In the genomic region with DNA sequence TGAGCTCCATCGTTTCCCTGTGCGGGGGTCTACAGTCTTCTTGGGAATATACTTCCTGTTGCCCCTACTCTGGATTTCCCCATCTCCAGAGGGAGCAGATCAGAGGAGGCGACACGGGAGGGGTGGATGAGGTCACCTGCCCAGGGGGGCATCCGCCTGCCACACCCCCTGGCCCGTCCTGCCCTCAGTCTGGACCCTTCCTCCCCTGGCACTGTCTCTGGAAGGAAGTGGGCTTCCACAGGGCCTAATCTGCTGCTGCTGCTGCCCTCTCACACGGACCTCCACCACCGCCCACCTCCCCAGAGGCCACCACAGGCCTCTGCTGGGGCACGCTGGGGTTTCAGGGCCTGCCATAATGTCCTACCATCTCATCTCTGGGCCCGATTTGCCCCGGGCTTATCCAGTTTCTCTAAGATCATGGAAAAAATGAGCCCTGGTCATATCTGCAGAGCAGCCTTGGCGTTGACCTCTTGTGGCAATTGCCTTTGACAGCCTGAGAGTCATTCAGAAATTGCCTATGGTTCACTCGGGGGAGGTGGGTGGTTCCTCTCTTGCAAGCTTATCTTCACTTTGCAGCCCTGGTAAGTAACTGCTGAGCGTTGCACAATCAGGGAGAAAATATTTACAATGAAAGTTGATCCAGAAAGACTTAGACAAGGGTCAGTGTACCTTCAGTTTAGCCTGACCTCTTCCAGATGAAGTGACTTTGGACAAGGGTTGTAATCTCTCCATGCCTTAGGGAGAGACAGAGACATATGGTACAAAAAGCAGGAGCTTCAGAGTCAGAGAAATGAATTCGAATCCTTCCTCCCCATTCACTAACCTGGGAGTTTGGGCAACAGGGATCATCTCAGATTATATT, we compare ENCODE assay signal across 9 cellular contexts.
DNase-seq lines count a peak whose midpoint lies in the region; ATAC-seq and TF ChIP-seq lines count a peak whose summit lies in the region.
"Had no signal": no experiment of that assay in that cellular context is flagged by ENCODE, and none has a peak within 500 bp of the region (broad histone marks: within the 10 kb centered on the region; RNA-seq: fewer than 3 reads in every experiment).

No MANE protein-coding gene starts in this region.

- no peak for TF ChIP-seq CTCF in left ventricle myocardium inferior (IDR thresholded peaks at IDR 0.05; ENCODE audit: borderline replicate concordance)

- no peak for DNase-seq in activated CD4-positive, CD25-positive, alpha-beta regulatory T cell (lab: John Stamatoyannopoulos, UW)
- DNase-seq in RPMI8226 (peak; percentile 21), left ventricle myocardium inferior (no peak), RKO (ENCODE audit: low spot score) (no peak), MG63 (no peak)
- peak; percentile 18 to 71 for DNase-seq in stimulated activated CD8-positive, alpha-beta memory T cell treated with anti-CD3 and anti-CD28 coated beads, Interleukin-7, amount 100 ng/mL, for 48 hours (ENCODE audit: extremely low read depth in 1 of 2, low read depth in 1 of 2)
- DNase-seq: activated B cell treated with CpG ODN at 0.5 μM for 24 hours had no signal

- no peak overlapping the region for H3K4me3 ChIP-seq in left ventricle myocardium inferior
- H3K4me3 ChIP-seq in MG63, result no peak overlapping the region

- peaks cover 33% of the 10 kb centered on the region for H3K4me1 ChIP-seq in left ventricle myocardium inferior

- H3K27ac ChIP-seq in left ventricle myocardium inferior (replicated peaks), result peak overlapping the region; percentile 81

- no peaks in the 10 kb centered on the region for H3K9me3 ChIP-seq in left ventricle myocardium inferior (replicated peaks)
- H3K9me3 ChIP-seq in MG63, result no peaks in the 10 kb centered on the region

- H3K27me3 ChIP-seq in left ventricle myocardium inferior (ENCODE audit: low read depth) (no peaks in the 10 kb centered on the region), MG63 (no peaks in the 10 kb centered on the region)

- H3K36me3 ChIP-seq in left ventricle myocardium inferior, result no peaks in the 10 kb centered on the region
- no peaks in the 10 kb centered on the region for H3K36me3 ChIP-seq in MG63

- ATAC-seq in activated CD4-positive, CD25-positive, alpha-beta regulatory T cell treated with anti-CD3 and anti-CD28 coated beads, Interleukin-2, amount 50 U/mL, for 24 hours, result peak; percentile 11 to 27
- ATAC-seq in GM21526 (IDR thresholded peaks at IDR 0.05; ENCODE audit: low FRiP score, unreplicated experiment), result no peak

- intact Hi-C loops in left ventricle myocardium inferior (cut with micrococcal nuclease), result no loop called here

Comparison
In these comparisons a context has a peak if more than half of its experiments do, and no peak if none do; other contexts are left out.
1. DNase-seq: peak in RPMI8226 (single experiment) and stimulated activated CD8-positive, alpha-beta memory T cell treated with anti-CD3 and anti-CD28 coated beads, Interleukin-7, amount 100 ng/mL, for 48 hours (2 of 2); none in activated CD4-positive, CD25-positive, alpha-beta regulatory T cell (0 of 4), left ventricle myocardium inferior (single experiment), RKO (single experiment) and MG63 (single experiment).